Comparison of ENCODE assay signal across 1 cellular context in the genomic region with DNA sequence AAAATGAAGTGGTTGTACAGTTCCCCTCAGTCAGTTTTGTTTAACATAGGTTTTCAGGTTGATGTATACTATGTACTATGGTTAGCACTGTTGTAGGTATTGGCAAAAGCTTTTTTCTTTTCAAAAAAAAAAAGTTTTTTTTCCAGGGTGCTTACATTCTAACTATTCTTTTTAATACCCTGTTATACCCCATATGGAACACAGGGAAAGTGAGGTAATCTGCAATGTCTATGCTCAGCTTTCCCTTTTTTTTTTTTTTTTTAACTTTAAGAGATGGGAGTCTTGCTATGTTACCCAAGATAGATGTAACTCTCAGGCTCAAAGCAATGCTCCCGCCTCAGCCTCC.
TF ChIP-seq lines count a peak whose summit lies in the region.

No MANE protein-coding gene starts in this region.

TF ChIP-seq in H1, 55 proteins besides CTCF, POLR2A, EP300 and RAD21 (continued from another document):
- TF ChIP-seq, protein P1, sequence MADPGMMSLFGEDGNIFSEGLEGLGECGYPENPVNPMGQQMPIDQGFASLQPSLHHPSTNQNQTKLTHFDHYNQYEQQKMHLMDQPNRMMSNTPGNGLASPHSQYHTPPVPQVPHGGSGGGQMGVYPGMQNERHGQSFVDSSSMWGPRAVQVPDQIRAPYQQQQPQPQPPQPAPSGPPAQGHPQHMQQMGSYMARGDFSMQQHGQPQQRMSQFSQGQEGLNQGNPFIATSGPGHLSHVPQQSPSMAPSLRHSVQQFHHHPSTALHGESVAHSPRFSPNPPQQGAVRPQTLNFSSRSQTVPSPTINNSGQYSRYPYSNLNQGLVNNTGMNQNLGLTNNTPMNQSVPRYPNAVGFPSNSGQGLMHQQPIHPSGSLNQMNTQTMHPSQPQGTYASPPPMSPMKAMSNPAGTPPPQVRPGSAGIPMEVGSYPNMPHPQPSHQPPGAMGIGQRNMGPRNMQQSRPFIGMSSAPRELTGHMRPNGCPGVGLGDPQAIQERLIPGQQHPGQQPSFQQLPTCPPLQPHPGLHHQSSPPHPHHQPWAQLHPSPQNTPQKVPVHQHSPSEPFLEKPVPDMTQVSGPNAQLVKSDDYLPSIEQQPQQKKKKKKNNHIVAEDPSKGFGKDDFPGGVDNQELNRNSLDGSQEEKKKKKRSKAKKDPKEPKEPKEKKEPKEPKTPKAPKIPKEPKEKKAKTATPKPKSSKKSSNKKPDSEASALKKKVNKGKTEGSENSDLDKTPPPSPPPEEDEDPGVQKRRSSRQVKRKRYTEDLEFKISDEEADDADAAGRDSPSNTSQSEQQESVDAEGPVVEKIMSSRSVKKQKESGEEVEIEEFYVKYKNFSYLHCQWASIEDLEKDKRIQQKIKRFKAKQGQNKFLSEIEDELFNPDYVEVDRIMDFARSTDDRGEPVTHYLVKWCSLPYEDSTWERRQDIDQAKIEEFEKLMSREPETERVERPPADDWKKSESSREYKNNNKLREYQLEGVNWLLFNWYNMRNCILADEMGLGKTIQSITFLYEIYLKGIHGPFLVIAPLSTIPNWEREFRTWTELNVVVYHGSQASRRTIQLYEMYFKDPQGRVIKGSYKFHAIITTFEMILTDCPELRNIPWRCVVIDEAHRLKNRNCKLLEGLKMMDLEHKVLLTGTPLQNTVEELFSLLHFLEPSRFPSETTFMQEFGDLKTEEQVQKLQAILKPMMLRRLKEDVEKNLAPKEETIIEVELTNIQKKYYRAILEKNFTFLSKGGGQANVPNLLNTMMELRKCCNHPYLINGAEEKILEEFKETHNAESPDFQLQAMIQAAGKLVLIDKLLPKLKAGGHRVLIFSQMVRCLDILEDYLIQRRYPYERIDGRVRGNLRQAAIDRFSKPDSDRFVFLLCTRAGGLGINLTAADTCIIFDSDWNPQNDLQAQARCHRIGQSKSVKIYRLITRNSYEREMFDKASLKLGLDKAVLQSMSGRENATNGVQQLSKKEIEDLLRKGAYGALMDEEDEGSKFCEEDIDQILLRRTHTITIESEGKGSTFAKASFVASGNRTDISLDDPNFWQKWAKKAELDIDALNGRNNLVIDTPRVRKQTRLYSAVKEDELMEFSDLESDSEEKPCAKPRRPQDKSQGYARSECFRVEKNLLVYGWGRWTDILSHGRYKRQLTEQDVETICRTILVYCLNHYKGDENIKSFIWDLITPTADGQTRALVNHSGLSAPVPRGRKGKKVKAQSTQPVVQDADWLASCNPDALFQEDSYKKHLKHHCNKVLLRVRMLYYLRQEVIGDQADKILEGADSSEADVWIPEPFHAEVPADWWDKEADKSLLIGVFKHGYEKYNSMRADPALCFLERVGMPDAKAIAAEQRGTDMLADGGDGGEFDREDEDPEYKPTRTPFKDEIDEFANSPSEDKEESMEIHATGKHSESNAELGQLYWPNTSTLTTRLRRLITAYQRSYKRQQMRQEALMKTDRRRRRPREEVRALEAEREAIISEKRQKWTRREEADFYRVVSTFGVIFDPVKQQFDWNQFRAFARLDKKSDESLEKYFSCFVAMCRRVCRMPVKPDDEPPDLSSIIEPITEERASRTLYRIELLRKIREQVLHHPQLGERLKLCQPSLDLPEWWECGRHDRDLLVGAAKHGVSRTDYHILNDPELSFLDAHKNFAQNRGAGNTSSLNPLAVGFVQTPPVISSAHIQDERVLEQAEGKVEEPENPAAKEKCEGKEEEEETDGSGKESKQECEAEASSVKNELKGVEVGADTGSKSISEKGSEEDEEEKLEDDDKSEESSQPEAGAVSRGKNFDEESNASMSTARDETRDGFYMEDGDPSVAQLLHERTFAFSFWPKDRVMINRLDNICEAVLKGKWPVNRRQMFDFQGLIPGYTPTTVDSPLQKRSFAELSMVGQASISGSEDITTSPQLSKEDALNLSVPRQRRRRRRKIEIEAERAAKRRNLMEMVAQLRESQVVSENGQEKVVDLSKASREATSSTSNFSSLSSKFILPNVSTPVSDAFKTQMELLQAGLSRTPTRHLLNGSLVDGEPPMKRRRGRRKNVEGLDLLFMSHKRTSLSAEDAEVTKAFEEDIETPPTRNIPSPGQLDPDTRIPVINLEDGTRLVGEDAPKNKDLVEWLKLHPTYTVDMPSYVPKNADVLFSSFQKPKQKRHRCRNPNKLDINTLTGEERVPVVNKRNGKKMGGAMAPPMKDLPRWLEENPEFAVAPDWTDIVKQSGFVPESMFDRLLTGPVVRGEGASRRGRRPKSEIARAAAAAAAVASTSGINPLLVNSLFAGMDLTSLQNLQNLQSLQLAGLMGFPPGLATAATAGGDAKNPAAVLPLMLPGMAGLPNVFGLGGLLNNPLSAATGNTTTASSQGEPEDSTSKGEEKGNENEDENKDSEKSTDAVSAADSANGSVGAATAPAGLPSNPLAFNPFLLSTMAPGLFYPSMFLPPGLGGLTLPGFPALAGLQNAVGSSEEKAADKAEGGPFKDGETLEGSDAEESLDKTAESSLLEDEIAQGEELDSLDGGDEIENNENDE (IDR thresholded peaks at IDR 0.05; ENCODE audit: insufficient replicate concordance, low read length), result no peak
- no peak for TF ChIP-seq TCF12 (IDR thresholded peaks at IDR 0.05; ENCODE audit: low read depth, low read length)
- no peak for TF ChIP-seq ZNF274 (IDR thresholded peaks at IDR 0.05; ENCODE audit: borderline replicate concordance, extremely low read depth, low read length)
- TF ChIP-seq, protein P2, sequence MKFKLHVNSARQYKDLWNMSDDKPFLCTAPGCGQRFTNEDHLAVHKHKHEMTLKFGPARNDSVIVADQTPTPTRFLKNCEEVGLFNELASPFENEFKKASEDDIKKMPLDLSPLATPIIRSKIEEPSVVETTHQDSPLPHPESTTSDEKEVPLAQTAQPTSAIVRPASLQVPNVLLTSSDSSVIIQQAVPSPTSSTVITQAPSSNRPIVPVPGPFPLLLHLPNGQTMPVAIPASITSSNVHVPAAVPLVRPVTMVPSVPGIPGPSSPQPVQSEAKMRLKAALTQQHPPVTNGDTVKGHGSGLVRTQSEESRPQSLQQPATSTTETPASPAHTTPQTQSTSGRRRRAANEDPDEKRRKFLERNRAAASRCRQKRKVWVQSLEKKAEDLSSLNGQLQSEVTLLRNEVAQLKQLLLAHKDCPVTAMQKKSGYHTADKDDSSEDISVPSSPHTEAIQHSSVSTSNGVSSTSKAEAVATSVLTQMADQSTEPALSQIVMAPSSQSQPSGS (IDR thresholded peaks at IDR 0.05; ENCODE audit: low read length), result no peak
- TF ChIP-seq NRF1 (IDR thresholded peaks at IDR 0.05; ENCODE audit: low read depth, low read length), result no peak
- TF ChIP-seq TAF7 (optimal IDR thresholded peaks at IDR 0.05; ENCODE audit: borderline replicate concordance, low read depth, low read length), result no peak
- TF ChIP-seq, protein P3, sequence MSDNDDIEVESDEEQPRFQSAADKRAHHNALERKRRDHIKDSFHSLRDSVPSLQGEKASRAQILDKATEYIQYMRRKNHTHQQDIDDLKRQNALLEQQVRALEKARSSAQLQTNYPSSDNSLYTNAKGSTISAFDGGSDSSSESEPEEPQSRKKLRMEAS (IDR thresholded peaks at IDR 0.05), result no peak
- TF ChIP-seq, protein P4, sequence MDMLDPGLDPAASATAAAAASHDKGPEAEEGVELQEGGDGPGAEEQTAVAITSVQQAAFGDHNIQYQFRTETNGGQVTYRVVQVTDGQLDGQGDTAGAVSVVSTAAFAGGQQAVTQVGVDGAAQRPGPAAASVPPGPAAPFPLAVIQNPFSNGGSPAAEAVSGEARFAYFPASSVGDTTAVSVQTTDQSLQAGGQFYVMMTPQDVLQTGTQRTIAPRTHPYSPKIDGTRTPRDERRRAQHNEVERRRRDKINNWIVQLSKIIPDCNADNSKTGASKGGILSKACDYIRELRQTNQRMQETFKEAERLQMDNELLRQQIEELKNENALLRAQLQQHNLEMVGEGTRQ (IDR thresholded peaks at IDR 0.05; ENCODE audit: low read length), result no peak
- no peak for TF ChIP-seq ASH2L (IDR thresholded peaks at IDR 0.05; ENCODE audit: low read length)
- no peak for TF ChIP-seq KDM4A (IDR thresholded peaks at IDR 0.05; ENCODE audit: low read depth, low read length, severe bottlenecking)
- no peak for TF ChIP-seq EZH2 (IDR thresholded peaks at IDR 0.05; ENCODE audit: low read depth, low read length, severe bottlenecking)
- TF ChIP-seq JUN (IDR thresholded peaks at IDR 0.05; ENCODE audit: low read depth, low read length), result no peak
- TF ChIP-seq NANOG (IDR thresholded peaks at IDR 0.05; ENCODE audit: insufficient read depth, low read depth, low read length, poor library complexity, severe bottlenecking), result no peak
- TF ChIP-seq GTF2F1 (IDR thresholded peaks at IDR 0.05; ENCODE audit: borderline replicate concordance, low read depth, low read length), result no peak
- TF ChIP-seq SUZ12 (IDR thresholded peaks at IDR 0.05; ENCODE audit: low read length), result no peak
